In genomic region chr2:149169653-149170052, GRCh38 we compare ENCODE assay signal across 9 cellular contexts.
DNase-seq lines count a peak whose midpoint lies in the region; ATAC-seq and TF ChIP-seq lines count a peak whose summit lies in the region.
"Had no signal": no experiment of that assay in that cellular context is flagged by ENCODE, and none has a peak within 500 bp of the region (broad histone marks: within the 10 kb centered on the region; RNA-seq: fewer than 3 reads in every experiment).

No MANE protein-coding gene starts in this region.

- ATAC-seq in left colon (peak; percentile 97), HG02623 (IDR thresholded peaks at IDR 0.05; ENCODE audit: unreplicated experiment) (no peak)

- peak; percentile 25 for DNase-seq in AG20443 (ENCODE audit: low spot score)
- peak; percentile 30 for DNase-seq in HFFc6
- DNase-seq in left colon = peak; percentile 28 to 54
- no peak for DNase-seq in amygdala (lab: John Stamatoyannopoulos, UW)
- DNase-seq in globus pallidus (ENCODE audit: low spot score) = no peak
- no peak for DNase-seq in NAMALWA (ENCODE audit: low spot score)
- DNase-seq: CD4-positive, CD25-positive, alpha-beta regulatory T cell had no signal

- peaks cover 17% of the 10 kb centered on the region for H3K36me3 Mint-ChIP-seq in HFFc6 (ENCODE audit: low read depth)
- H3K36me3 Mint-ChIP-seq: CD4-positive, CD25-positive, alpha-beta regulatory T cell had no signal

- H3K9me3 Mint-ChIP-seq in HFFc6 = peaks cover 4% of the 10 kb centered on the region; the same call in 1 of the 2 replicates

- H3K27me3 Mint-ChIP-seq in HFFc6 (ENCODE audit: insufficient read depth) = no peaks in the 10 kb centered on the region; the same call in none of the 2 replicates

- H3K27ac Mint-ChIP-seq in HFFc6 = peak overlapping the region; percentile 8; the same call in 1 of the 2 replicates
- H3K27ac Mint-ChIP-seq: CD4-positive, CD25-positive, alpha-beta regulatory T cell had no signal

- H3K4me1 Mint-ChIP-seq in HFFc6 (ENCODE audit: low read depth) = peaks cover 30% of the 10 kb centered on the region
- H3K4me1 Mint-ChIP-seq: CD4-positive, CD25-positive, alpha-beta regulatory T cell had no signal

- H3K27ac ChIP-seq in VCaP = peak overlapping the region; percentile 58

- intact Hi-C loops in left colon (cut with DNase I, micrococcal nuclease) = no loop called here

- H3K4me3 Mint-ChIP-seq in HFFc6 = no peak overlapping the region
- H3K4me3 Mint-ChIP-seq: CD4-positive, CD25-positive, alpha-beta regulatory T cell had no signal

- TF ChIP-seq CTCF in HFFc6 (IDR thresholded peaks at IDR 0.05) (no peak), VCaP (conservative IDR thresholded peaks at IDR 0.05) (no peak)

Comparison
In these comparisons a context has a peak if more than half of its experiments do, and no peak if none do; other contexts are left out.
1. DNase-seq: peak in AG20443 (single experiment), HFFc6 (single experiment) and left colon (2 of 2); none in amygdala (0 of 56), globus pallidus (single experiment) and NAMALWA (single experiment).